ENCODE assay signal across 1 cellular context in the genomic region with DNA sequence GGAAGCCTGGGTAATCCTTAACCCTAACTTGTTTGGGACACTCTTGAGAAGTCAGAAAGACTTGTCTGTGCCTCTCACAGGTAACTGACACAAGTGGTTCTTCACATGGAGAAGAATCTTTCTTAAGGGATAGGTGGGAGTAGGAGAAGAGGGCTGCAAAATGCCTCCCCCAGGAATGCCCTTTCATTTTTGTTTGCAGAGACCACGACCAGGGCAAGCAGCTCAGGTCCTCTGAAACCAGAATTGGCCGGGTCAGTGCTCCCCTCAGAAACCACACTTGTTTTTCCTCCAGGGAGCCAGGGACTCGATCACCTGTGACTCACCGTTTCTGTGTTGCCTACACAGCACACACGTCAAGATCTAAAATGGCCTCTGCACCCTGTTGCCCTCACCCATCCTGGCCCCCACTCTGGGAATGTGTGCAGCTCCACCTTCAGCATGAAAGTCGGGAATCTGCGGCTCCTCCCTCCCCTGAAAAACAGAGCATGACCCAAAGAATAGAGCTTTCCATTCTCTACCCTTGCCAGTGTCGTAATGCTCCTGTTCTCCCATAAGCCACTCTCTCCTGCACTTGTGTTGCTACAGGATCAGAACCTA.
TF ChIP-seq lines count a peak whose summit lies in the region.

No MANE protein-coding gene starts in this region.

TF ChIP-seq in HepG2, 621 proteins besides CTCF, POLR2A, EP300 and RAD21 (continued from another document and continues in another):
- TF ChIP-seq, protein P1, sequence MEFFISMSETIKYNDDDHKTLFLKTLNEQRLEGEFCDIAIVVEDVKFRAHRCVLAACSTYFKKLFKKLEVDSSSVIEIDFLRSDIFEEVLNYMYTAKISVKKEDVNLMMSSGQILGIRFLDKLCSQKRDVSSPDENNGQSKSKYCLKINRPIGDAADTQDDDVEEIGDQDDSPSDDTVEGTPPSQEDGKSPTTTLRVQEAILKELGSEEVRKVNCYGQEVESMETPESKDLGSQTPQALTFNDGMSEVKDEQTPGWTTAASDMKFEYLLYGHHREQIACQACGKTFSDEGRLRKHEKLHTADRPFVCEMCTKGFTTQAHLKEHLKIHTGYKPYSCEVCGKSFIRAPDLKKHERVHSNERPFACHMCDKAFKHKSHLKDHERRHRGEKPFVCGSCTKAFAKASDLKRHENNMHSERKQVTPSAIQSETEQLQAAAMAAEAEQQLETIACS (CRISPR knock-in tag; IDR thresholded peaks at IDR 0.05): no peak
- TF ChIP-seq TBX2 (CRISPR knock-in tag; IDR thresholded peaks at IDR 0.05; ENCODE audit: borderline replicate concordance) (peak; percentile 14; the same call in 1 of the 2 replicates), ZBTB25 (CRISPR knock-in tag; IDR thresholded peaks at IDR 0.05) (no peak), MBD4 (IDR thresholded peaks at IDR 0.05; ENCODE audit: borderline replicate concordance, low read length) (no peak), ZNF740 (CRISPR knock-in tag; IDR thresholded peaks at IDR 0.05) (no peak), FOXK2 (IDR thresholded peaks at IDR 0.05) (0 out of 2 replicates have a peak, but pooled peaks have one; percentile 62), ELF3 (CRISPR knock-in tag; IDR thresholded peaks at IDR 0.05) (peak; percentile 31; the same call in 1 of the 2 replicates), SATB2 (CRISPR knock-in tag; IDR thresholded peaks at IDR 0.05) (no peak), HCFC1 (IDR thresholded peaks at IDR 0.05; ENCODE audit: low read depth, low read length) (no peak), IKZF4 (CRISPR knock-in tag; IDR thresholded peaks at IDR 0.05; ENCODE audit: borderline replicate concordance, low read depth, not compliant biosample characterization) (no peak), ZKSCAN5 (CRISPR knock-in tag; IDR thresholded peaks at IDR 0.05) (no peak), ZNF235 (CRISPR knock-in tag; IDR thresholded peaks at IDR 0.05; ENCODE audit: borderline replicate concordance) (no peak), DZIP1 (CRISPR knock-in tag; IDR thresholded peaks at IDR 0.05) (no peak), U2AF2 (IDR thresholded peaks at IDR 0.05; ENCODE audit: low read depth, low read length) (no peak), ZSCAN20 (CRISPR knock-in tag; IDR thresholded peaks at IDR 0.05; ENCODE audit: borderline replicate concordance) (no peak), JDP2 (CRISPR knock-in tag; IDR thresholded peaks at IDR 0.05; ENCODE audit: borderline replicate concordance) (no peak), ZNF24 (IDR thresholded peaks at IDR 0.05) (no peak), TAF1 (CRISPR knock-in tag; IDR thresholded peaks at IDR 0.05) (peak; percentile 19; the same call in 1 of the 2 replicates), PCBP1 (IDR thresholded peaks at IDR 0.05; ENCODE audit: borderline replicate concordance, low read depth, low read length) (no peak), ZSCAN30 (CRISPR knock-in tag; IDR thresholded peaks at IDR 0.05) (peak; percentile 18; the same call in 1 of the 2 replicates), ZNF484 (CRISPR knock-in tag; IDR thresholded peaks at IDR 0.05; ENCODE audit: borderline replicate concordance, low read depth) (no peak), ZNF263 (CRISPR knock-in tag; IDR thresholded peaks at IDR 0.05) (peak; percentile 92), ERF (CRISPR knock-in tag; IDR thresholded peaks at IDR 0.05) (peak; percentile 26), ZNF710 (CRISPR knock-in tag; IDR thresholded peaks at IDR 0.05; ENCODE audit: borderline replicate concordance) (no peak), ZNF549 (CRISPR knock-in tag; IDR thresholded peaks at IDR 0.05) (no peak), GTF3A (CRISPR knock-in tag; conservative IDR thresholded peaks at IDR 0.05) (no peak), PAWR (CRISPR knock-in tag; IDR thresholded peaks at IDR 0.05; ENCODE audit: borderline replicate concordance) (no peak), ZNF207 (IDR thresholded peaks at IDR 0.05; ENCODE audit: borderline replicate concordance) (no peak), ZNF674 (CRISPR knock-in tag; IDR thresholded peaks at IDR 0.05; ENCODE audit: low read depth) (no peak), ZNF543 (CRISPR knock-in tag; IDR thresholded peaks at IDR 0.05) (peak; percentile 28; the same call in 1 of the 2 replicates), ZFP36L2 (CRISPR knock-in tag; IDR thresholded peaks at IDR 0.05) (no peak; the same call in 1 of the 2 replicates), ZBTB44 (CRISPR knock-in tag; IDR thresholded peaks at IDR 0.05) (no peak), ZSCAN25 (CRISPR knock-in tag; IDR thresholded peaks at IDR 0.05) (peak; percentile 55; the same call in 1 of the 2 replicates)
- TF ChIP-seq, protein P2, sequence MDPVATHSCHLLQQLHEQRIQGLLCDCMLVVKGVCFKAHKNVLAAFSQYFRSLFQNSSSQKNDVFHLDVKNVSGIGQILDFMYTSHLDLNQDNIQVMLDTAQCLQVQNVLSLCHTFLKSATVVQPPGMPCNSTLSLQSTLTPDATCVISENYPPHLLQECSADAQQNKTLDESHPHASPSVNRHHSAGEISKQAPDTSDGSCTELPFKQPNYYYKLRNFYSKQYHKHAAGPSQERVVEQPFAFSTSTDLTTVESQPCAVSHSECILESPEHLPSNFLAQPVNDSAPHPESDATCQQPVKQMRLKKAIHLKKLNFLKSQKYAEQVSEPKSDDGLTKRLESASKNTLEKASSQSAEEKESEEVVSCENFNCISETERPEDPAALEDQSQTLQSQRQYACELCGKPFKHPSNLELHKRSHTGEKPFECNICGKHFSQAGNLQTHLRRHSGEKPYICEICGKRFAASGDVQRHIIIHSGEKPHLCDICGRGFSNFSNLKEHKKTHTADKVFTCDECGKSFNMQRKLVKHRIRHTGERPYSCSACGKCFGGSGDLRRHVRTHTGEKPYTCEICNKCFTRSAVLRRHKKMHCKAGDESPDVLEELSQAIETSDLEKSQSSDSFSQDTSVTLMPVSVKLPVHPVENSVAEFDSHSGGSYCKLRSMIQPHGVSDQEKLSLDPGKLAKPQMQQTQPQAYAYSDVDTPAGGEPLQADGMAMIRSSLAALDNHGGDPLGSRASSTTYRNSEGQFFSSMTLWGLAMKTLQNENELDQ (CRISPR knock-in tag; IDR thresholded peaks at IDR 0.05; ENCODE audit: borderline replicate concordance): no peak
- TF ChIP-seq, protein P3, sequence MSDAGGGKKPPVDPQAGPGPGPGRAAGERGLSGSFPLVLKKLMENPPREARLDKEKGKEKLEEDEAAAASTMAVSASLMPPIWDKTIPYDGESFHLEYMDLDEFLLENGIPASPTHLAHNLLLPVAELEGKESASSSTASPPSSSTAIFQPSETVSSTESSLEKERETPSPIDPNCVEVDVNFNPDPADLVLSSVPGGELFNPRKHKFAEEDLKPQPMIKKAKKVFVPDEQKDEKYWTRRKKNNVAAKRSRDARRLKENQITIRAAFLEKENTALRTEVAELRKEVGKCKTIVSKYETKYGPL (CRISPR knock-in tag; IDR thresholded peaks at IDR 0.05): no peak
- TF ChIP-seq, protein P4, sequence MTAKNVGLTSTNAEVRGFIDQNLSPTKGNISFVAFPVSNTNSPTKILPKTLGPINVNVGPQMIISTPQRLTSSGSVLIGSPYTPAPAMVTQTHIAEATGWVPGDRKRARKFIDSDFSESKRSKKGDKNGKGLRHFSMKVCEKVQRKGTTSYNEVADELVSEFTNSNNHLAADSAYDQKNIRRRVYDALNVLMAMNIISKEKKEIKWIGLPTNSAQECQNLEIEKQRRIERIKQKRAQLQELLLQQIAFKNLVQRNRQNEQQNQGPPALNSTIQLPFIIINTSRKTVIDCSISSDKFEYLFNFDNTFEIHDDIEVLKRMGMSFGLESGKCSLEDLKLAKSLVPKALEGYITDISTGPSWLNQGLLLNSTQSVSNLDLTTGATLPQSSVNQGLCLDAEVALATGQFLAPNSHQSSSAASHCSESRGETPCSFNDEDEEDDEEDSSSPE (CRISPR knock-in tag; IDR thresholded peaks at IDR 0.05): peak; percentile 63
- TF ChIP-seq, protein P5, sequence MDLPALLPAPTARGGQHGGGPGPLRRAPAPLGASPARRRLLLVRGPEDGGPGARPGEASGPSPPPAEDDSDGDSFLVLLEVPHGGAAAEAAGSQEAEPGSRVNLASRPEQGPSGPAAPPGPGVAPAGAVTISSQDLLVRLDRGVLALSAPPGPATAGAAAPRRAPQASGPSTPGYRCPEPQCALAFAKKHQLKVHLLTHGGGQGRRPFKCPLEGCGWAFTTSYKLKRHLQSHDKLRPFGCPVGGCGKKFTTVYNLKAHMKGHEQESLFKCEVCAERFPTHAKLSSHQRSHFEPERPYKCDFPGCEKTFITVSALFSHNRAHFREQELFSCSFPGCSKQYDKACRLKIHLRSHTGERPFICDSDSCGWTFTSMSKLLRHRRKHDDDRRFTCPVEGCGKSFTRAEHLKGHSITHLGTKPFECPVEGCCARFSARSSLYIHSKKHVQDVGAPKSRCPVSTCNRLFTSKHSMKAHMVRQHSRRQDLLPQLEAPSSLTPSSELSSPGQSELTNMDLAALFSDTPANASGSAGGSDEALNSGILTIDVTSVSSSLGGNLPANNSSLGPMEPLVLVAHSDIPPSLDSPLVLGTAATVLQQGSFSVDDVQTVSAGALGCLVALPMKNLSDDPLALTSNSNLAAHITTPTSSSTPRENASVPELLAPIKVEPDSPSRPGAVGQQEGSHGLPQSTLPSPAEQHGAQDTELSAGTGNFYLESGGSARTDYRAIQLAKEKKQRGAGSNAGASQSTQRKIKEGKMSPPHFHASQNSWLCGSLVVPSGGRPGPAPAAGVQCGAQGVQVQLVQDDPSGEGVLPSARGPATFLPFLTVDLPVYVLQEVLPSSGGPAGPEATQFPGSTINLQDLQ (CRISPR knock-in tag; IDR thresholded peaks at IDR 0.05): peak; percentile 51
- TF ChIP-seq, protein P6, sequence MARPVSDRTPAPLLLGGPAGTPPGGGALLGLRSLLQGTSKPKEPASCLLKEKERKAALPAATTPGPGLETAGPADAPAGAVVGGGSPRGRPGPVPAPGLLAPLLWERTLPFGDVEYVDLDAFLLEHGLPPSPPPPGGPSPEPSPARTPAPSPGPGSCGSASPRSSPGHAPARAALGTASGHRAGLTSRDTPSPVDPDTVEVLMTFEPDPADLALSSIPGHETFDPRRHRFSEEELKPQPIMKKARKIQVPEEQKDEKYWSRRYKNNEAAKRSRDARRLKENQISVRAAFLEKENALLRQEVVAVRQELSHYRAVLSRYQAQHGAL (CRISPR knock-in tag; IDR thresholded peaks at IDR 0.05; ENCODE audit: not compliant biosample characterization): peak; percentile 71
